1 cellular context compared by ENCODE assay signal in genomic region chr19:34404109-34404909, GRCh38.
TF ChIP-seq lines count a peak whose summit lies in the region.

Gene PDCD2L (plus strand): TSS chr19:34404399. CDS start chr19:34404431, 32 bp downstream.

TF ChIP-seq in HepG2, 621 proteins besides CTCF, POLR2A, EP300 and RAD21 (continued from another document and continues in another):
- TF ChIP-seq ZNF800 (CRISPR knock-in tag; IDR thresholded peaks at IDR 0.05) (peak; percentile 67; the same call in 1 of the 2 replicates), SAP130 (CRISPR knock-in tag; IDR thresholded peaks at IDR 0.05; ENCODE audit: low read depth) (peak; percentile 90), GATA4 (IDR thresholded peaks at IDR 0.05; ENCODE audit: borderline replicate concordance, low read depth) (peak; percentile 49; the same call in 1 of the 2 replicates), MNT (IDR thresholded peaks at IDR 0.05) (no peak; the same call in 1 of the 2 replicates), DPF2 (CRISPR knock-in tag; IDR thresholded peaks at IDR 0.05; ENCODE audit: borderline replicate concordance, low read depth) (no peak), THAP11 (CRISPR knock-in tag; IDR thresholded peaks at IDR 0.05) (peak; percentile 64), CBX5 (CRISPR knock-in tag; IDR thresholded peaks at IDR 0.05; ENCODE audit: borderline replicate concordance) (no peak), ZXDC (CRISPR knock-in tag; IDR thresholded peaks at IDR 0.05) (0 out of 2 replicates have a peak, but pooled peaks have one; percentile 58), CBX1 (IDR thresholded peaks at IDR 0.05; ENCODE audit: low read depth) (no peak), TEAD2 (CRISPR knock-in tag; IDR thresholded peaks at IDR 0.05) (0 out of 2 replicates have a peak, but pooled peaks have one; percentile 40), DDIT3 (CRISPR knock-in tag; IDR thresholded peaks at IDR 0.05) (no peak), GATAD2A (CRISPR knock-in tag; IDR thresholded peaks at IDR 0.05) (no peak; the same call in 1 of the 2 replicates), JUN (CRISPR knock-in tag; IDR thresholded peaks at IDR 0.05) (no peak), MTA3 (CRISPR knock-in tag; IDR thresholded peaks at IDR 0.05) (no peak), ZNF263 (CRISPR knock-in tag; IDR thresholded peaks at IDR 0.05) (peak; percentile 37; the same call in 1 of the 2 replicates), ZNF362 (CRISPR knock-in tag; IDR thresholded peaks at IDR 0.05; ENCODE audit: borderline replicate concordance) (no peak), ZBTB25 (CRISPR knock-in tag; IDR thresholded peaks at IDR 0.05) (peak; percentile 81), GMEB2 (CRISPR knock-in tag; IDR thresholded peaks at IDR 0.05; ENCODE audit: low read depth) (0 out of 2 replicates have a peak, but pooled peaks have one; percentile 46), AHDC1 (CRISPR knock-in tag; IDR thresholded peaks at IDR 0.05; ENCODE audit: borderline replicate concordance) (no peak), ISL2 (CRISPR knock-in tag; IDR thresholded peaks at IDR 0.05) (peak; percentile 52; the same call in 1 of the 2 replicates), RXRB (CRISPR knock-in tag; IDR thresholded peaks at IDR 0.05; ENCODE audit: borderline replicate concordance) (peak; percentile 41; the same call in 1 of the 2 replicates), RARA (CRISPR knock-in tag; IDR thresholded peaks at IDR 0.05) (no peak; the same call in 1 of the 2 replicates), TCF12 (IDR thresholded peaks at IDR 0.05) (no peak), TCF12 (CRISPR knock-in tag; IDR thresholded peaks at IDR 0.05) (no peak), ZNF75D (CRISPR knock-in tag; IDR thresholded peaks at IDR 0.05; ENCODE audit: borderline replicate concordance) (0 out of 2 replicates have a peak, but pooled peaks have one; percentile 70), ZSCAN5A (CRISPR knock-in tag; IDR thresholded peaks at IDR 0.05; ENCODE audit: borderline replicate concordance) (no peak), ZNF274 (CRISPR knock-in tag; IDR thresholded peaks at IDR 0.05) (peak; percentile 92), SRSF1 (optimal IDR thresholded peaks at IDR 0.05; ENCODE audit: low read depth, low read length) (peak; percentile 47), ZNF558 (CRISPR knock-in tag; IDR thresholded peaks at IDR 0.05; ENCODE audit: borderline replicate concordance) (peak; percentile 92; the same call in 1 of the 2 replicates), ZBED4 (CRISPR knock-in tag; IDR thresholded peaks at IDR 0.05; ENCODE audit: borderline replicate concordance) (no peak), MXD1 (CRISPR knock-in tag; IDR thresholded peaks at IDR 0.05) (peak; percentile 99)
